In the genomic region with DNA sequence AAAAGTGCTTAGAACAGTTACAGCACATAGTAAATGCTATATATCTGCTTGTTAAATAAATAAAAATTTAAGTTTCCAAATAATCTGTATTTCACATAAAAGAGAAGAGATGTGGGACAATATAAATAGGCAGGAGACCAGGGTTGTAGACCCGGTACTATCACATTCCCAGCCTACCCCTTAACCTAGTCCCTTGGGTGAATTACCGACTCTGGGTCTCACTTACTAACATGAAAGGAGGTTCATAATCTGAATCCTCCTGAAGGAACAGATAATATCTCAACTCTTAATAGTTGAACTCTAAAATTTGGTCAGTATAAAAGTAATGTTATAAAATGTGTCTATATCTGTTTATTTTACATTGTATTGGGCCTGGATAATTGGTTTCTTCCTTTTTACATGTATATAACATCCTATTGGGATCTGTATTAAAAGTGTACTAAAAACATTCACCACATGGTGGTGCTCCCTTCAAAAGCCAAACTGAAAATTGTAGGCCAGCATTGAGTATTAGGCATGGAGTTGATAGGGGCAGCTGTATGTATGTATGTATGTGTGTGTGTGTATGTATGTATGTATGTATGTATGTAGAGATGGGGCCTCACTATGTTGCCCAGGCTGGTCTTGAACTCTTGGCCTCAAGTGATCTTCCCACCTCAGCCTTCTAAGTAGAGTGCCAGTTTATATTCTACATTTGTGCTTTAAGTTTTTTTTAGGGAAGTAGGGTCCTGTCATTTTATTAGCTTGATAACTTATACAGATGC, we compare ENCODE assay signal across 7 cellular contexts.
DNase-seq lines count a peak whose midpoint lies in the region; ATAC-seq, FAIRE-seq and TF ChIP-seq lines count a peak whose summit lies in the region.

No MANE protein-coding gene starts in this region.

- 79 to 83% methylated on average over 2 of the region's 2 CpGs for WGBS in lung, 2 donors

- POLR2A ChIA-PET in Panc1 (lab: Charles Lee) = interaction anchor here (0.6 kb wide), 1 partner anchor 66 kb away, joined by 5 read pairs; no protein-coding TSS in a partner anchor

- no peaks in the 10 kb centered on the region for H3K27me3 ChIP-seq in KMS-11 (ENCODE audit: insufficient read depth, low read depth)
- no peaks in the 10 kb centered on the region for H3K27me3 ChIP-seq in Panc1 (ENCODE audit: control insufficient read depth, insufficient read depth, low read length)
- H3K27me3 ChIP-seq in lung (ENCODE audit: control insufficient read depth, insufficient read depth) = no peaks in the 10 kb centered on the region

- DNase-seq in Panc1 (ENCODE audit: low read depth, low spot score) (peak; percentile 18), dermis blood vessel endothelial cell (peak; percentile 85), lung (ENCODE audit: low spot score) (no peak)

- no peak overlapping the region for H3K4me2 ChIP-seq in KMS-11

- in situ Hi-C loops in Panc1 (cut with HindIII; ENCODE audit: low pct_unique_long_range_greater_than_20kb, low sequenced_read_pairs) = no loop called here

- peaks cover under 1% of the 10 kb centered on the region for H3K4me1 ChIP-seq in KMS-11 (ENCODE audit: low read depth, poor library complexity, severe bottlenecking)
- H3K4me1 ChIP-seq in Panc1 (ENCODE audit: control insufficient read depth, insufficient read depth, low read length) = peaks cover 5% of the 10 kb centered on the region; the same call in 1 of the 2 replicates
- H3K4me1 ChIP-seq in lung (ENCODE audit: control insufficient read depth in 2 of 2, insufficient read depth in 2 of 2, low read length in 2 of 2) = peaks cover under 1 to 12% of the 10 kb centered on the region in 2 donors

- H3K79me2 ChIP-seq in KMS-11 (ENCODE audit: insufficient read depth, low read depth) = no peaks in the 10 kb centered on the region

- no peak overlapping the region for H3K27ac ChIP-seq in KMS-11
- no peak overlapping the region for H3K27ac ChIP-seq in Panc1 (ENCODE audit: low read length)
- no peak overlapping the region for H3K27ac ChIP-seq in lung (ENCODE audit: low read depth in 1 of 2, low read length in 1 of 2)

- H3K36me3 ChIP-seq in KMS-11 (ENCODE audit: insufficient read depth) (no peaks in the 10 kb centered on the region), Panc1 (ENCODE audit: control insufficient read depth, insufficient read depth, low read length) (no peaks in the 10 kb centered on the region), lung (ENCODE audit: control insufficient read depth in 2 of 2, insufficient read depth in 2 of 2, low read length in 2 of 2) (no peaks in the 10 kb centered on the region)

- H2AFZ ChIP-seq in KMS-11 (ENCODE audit: low read depth) = no peak overlapping the region

- H3K9ac ChIP-seq in KMS-11 = no peak overlapping the region

- intact Hi-C loops in Panc1 (cut with micrococcal nuclease; ENCODE audit: unreplicated experiment) = loop anchor here (2.0 kb wide), 1 partner anchor 92 kb away; no protein-coding TSS in a partner anchor

- FAIRE-seq in G401.6 (lab: Jason Lieb, UNC) = peak; percentile 95

- TF ChIP-seq CTCF in KMS-11 (conservative IDR thresholded peaks at IDR 0.05; ENCODE audit: low read depth, low read length) = peak; percentile 80
- peak; percentile 72 for TF ChIP-seq CTCF in Panc1 (IDR thresholded peaks at IDR 0.05)
- TF ChIP-seq CTCF in lung (IDR thresholded peaks at IDR 0.05; ENCODE audit: control extremely low read depth, extremely low read depth) = peak; percentile 39

- no peaks in the 10 kb centered on the region for H4K20me1 ChIP-seq in KMS-11 (ENCODE audit: insufficient read depth)

- BruUV-seq in Panc1 (replicated peaks; lab: Mats Ljungman, UMichigan) = no TSS peak

- ATAC-seq in Panc1 (peak; percentile 91), lung (ENCODE audit: insufficient read depth, low FRiP score) (no peak), GM19328 (IDR thresholded peaks at IDR 0.05; ENCODE audit: unreplicated experiment) (no peak), HG02885 (IDR thresholded peaks at IDR 0.05; ENCODE audit: poor library complexity, unreplicated experiment) (no peak)

- H3K9me3 ChIP-seq in Panc1 (ENCODE audit: control insufficient read depth, insufficient read depth, low read depth, low read length) = peaks cover 16% of the 10 kb centered on the region
- no peaks in the 10 kb centered on the region for H3K9me3 ChIP-seq in lung (ENCODE audit: control insufficient read depth in 2 of 2, insufficient read depth in 1 of 2, low read length in 1 of 2)

- no peak overlapping the region for H3K4me3 ChIP-seq in KMS-11 (IDR thresholded peaks at IDR 0.05; ENCODE audit: insufficient read depth, low read depth, low read length)
- no peak overlapping the region for H3K4me3 ChIP-seq in Panc1 (ENCODE audit: low read depth in 2 of 2, low read length in 2 of 2)
- H3K4me3 ChIP-seq in lung = no peak overlapping the region

- CTCF ChIA-PET in Panc1 (lab: Charles Lee) = interaction anchor here (0.7 kb wide), 2 partner anchors 47 to 95 kb away, joined by 3 read pairs; no protein-coding TSS in a partner anchor
